21 cellular contexts compared by ENCODE assay signal in the genomic region with DNA sequence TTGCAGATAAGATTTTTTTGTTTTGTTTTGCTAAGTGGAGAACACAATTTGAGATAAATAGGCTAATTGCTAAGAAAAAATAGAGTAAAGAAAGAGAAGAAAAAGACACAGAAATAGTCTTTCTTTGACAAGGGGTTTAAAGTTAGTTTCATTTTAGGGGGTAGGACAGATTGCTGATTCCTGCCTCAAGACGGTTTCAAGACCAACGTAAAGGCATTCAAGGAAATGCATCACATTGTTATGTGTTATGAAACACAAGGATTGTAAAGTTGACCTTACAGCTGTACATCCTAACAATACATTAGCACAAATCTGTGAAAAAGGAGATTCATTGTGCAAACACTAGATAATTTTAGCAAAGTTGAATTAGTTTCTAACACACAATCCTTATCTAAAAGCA. TPM values are rescaled to one million over a fixed set of nuclear protein-coding genes. Genes with fewer than 3 reads are reported as not detected.
DNase-seq lines count a peak whose midpoint lies in the region; ATAC-seq, FAIRE-seq and TF ChIP-seq lines count a peak whose summit lies in the region.
"Had no signal": no experiment of that assay in that cellular context is flagged by ENCODE, and none has a peak within 500 bp of the region (broad histone marks: within the 10 kb centered on the region; RNA-seq: fewer than 3 reads in every experiment).

No MANE protein-coding gene starts in this region.

- no peak overlapping the region for H2AFZ ChIP-seq in astrocyte (ENCODE audit: low read depth, low read length)

- no peaks in the 10 kb centered on the region for H3K27me3 ChIP-seq in left ventricle myocardium inferior (ENCODE audit: low read depth)
- no peaks in the 10 kb centered on the region for H3K27me3 ChIP-seq in astrocyte (ENCODE audit: insufficient read depth, low read length)
- H3K27me3 ChIP-seq in lower lobe of right lung (ENCODE audit: low read depth) = no peaks in the 10 kb centered on the region
- H3K27me3 ChIP-seq in aorta (ENCODE audit: control insufficient read depth in 1 of 2, insufficient read depth in 2 of 2, low read length in 1 of 2) = no peaks in the 10 kb centered on the region

- no peaks in the 10 kb centered on the region for H3K27me3 Mint-ChIP-seq in astrocyte (ENCODE audit: low read depth, unreplicated experiment)
- H3K27me3 Mint-ChIP-seq: IgD-negative memory B cell had no signal

- peaks cover 8% of the 10 kb centered on the region for H3K9me3 Mint-ChIP-seq in astrocyte (ENCODE audit: unreplicated experiment)
- H3K9me3 Mint-ChIP-seq: stimulated activated memory B cell treated with anti-CD40 and anti-IgM and Interleukin-4, amounts not matched to agents 10 μg/mL and 1 μg/mL and 100 μg/mL, for 72 hours had no signal

- peak overlapping the region; percentile 15 for H3K4me3 ChIP-seq in left ventricle myocardium inferior
- no peak overlapping the region for H3K4me3 ChIP-seq in astrocyte (ENCODE audit: insufficient read depth, low read depth, low read length)
- H3K4me3 ChIP-seq in lower lobe of right lung = peak overlapping the region; percentile 10
- peak overlapping the region; percentile 53 to 76 for H3K4me3 ChIP-seq in aorta (ENCODE audit: low read length in 2 of 2)

- no peak for FAIRE-seq in astrocyte (lab: Jason Lieb, UNC)

- H3K4me3 Mint-ChIP-seq in astrocyte (ENCODE audit: unreplicated experiment) = no peak overlapping the region
- H3K4me3 Mint-ChIP-seq: activated naive CD4-positive, alpha-beta T cell treated with anti-CD3 and anti-CD28 coated beads, Interleukin-2, amount 50 U/mL, for 24 hours; stimulated activated memory B cell treated with anti-CD40 and anti-IgM and Interleukin-4, amounts not matched to agents 10 μg/mL and 1 μg/mL and 100 μg/mL, for 72 hours had no signal

- H3K27ac Mint-ChIP-seq in astrocyte (ENCODE audit: unreplicated experiment) = peak overlapping the region; percentile 34
- H3K27ac Mint-ChIP-seq: activated naive CD4-positive, alpha-beta T cell treated with anti-CD3 and anti-CD28 coated beads, Interleukin-2, amount 50 U/mL, for 24 hours; stimulated activated memory B cell treated with anti-CD40 and anti-IgM and Interleukin-4, amounts not matched to agents 10 μg/mL and 1 μg/mL and 100 μg/mL, for 72 hours had no signal

- H3K79me2 ChIP-seq in astrocyte (ENCODE audit: insufficient read depth, low read length) = no peaks in the 10 kb centered on the region

- H3K4me1 ChIP-seq in left ventricle myocardium inferior (no peaks in the 10 kb centered on the region), astrocyte (ENCODE audit: insufficient read depth, low read length) (no peaks in the 10 kb centered on the region), lower lobe of right lung (no peaks in the 10 kb centered on the region), aorta (ENCODE audit: control insufficient read depth in 1 of 2, insufficient read depth in 2 of 2, low read length in 2 of 2) (peaks cover 0 to 3% of the 10 kb centered on the region in 2 donors)

- no peak for ATAC-seq in lower lobe of right lung
- no peak for ATAC-seq in aorta (ENCODE audit: low FRiP score)
- ATAC-seq in GM18861 (IDR thresholded peaks at IDR 0.05; ENCODE audit: unreplicated experiment) = no peak
- no peak for ATAC-seq in HG03095 (IDR thresholded peaks at IDR 0.05; ENCODE audit: unreplicated experiment)
- ATAC-seq: stimulated activated memory B cell treated with anti-CD40 and anti-IgM and Interleukin-4, amounts not matched to agents 10 μg/mL and 1 μg/mL and 100 μg/mL, for 72 hours had no signal

- WGBS in aorta, 2 donors = 2% methylated on average over 2 of the region's 2 CpGs

- peaks cover 7% of the 10 kb centered on the region for H3K9me3 ChIP-seq in left ventricle myocardium inferior (replicated peaks)
- H3K9me3 ChIP-seq in astrocyte (ENCODE audit: insufficient read depth, low read depth, low read length) = no peaks in the 10 kb centered on the region
- H3K9me3 ChIP-seq in lower lobe of right lung = no peaks in the 10 kb centered on the region
- no peaks in the 10 kb centered on the region for H3K9me3 ChIP-seq in aorta (ENCODE audit: control insufficient read depth, low read length)

- H3K36me3 ChIP-seq in left ventricle myocardium inferior (no peaks in the 10 kb centered on the region), astrocyte (ENCODE audit: insufficient read depth, low read length) (no peaks in the 10 kb centered on the region), lower lobe of right lung (no peaks in the 10 kb centered on the region), aorta (ENCODE audit: control insufficient read depth in 1 of 2, insufficient read depth in 2 of 2, low read length in 1 of 2) (no peaks in the 10 kb centered on the region)

- H3K9ac ChIP-seq in astrocyte (ENCODE audit: low read length) = no peak overlapping the region

- H3K4me1 Mint-ChIP-seq in astrocyte (ENCODE audit: low read depth, unreplicated experiment) = no peaks in the 10 kb centered on the region
- H3K4me1 Mint-ChIP-seq: CD4-positive, alpha-beta memory T cell; IgD-negative memory B cell; stimulated activated memory B cell treated with anti-CD40 and anti-IgM and Interleukin-4, amounts not matched to agents 10 μg/mL and 1 μg/mL and 100 μg/mL, for 72 hours had no signal

- H4K20me1 ChIP-seq in astrocyte (ENCODE audit: insufficient read depth, low read length) = no peaks in the 10 kb centered on the region

- H3K27ac ChIP-seq in left ventricle myocardium inferior (replicated peaks) (no peak overlapping the region), astrocyte (ENCODE audit: low read depth, low read length) (no peak overlapping the region), lower lobe of right lung (no peak overlapping the region), aorta (ENCODE audit: low read depth in 1 of 2, low read length in 2 of 2) (no peak overlapping the region)

- intact Hi-C loops in left ventricle myocardium inferior (cut with micrococcal nuclease) (no loop called here), cardiac septum (cut with DNase I) (no loop called here), lower lobe of right lung (cut with DNase I) (no loop called here), aorta (cut with DNase I) (no loop called here)

- TF ChIP-seq CTCF in left ventricle myocardium inferior (IDR thresholded peaks at IDR 0.05; ENCODE audit: borderline replicate concordance) = no peak
- no peak for TF ChIP-seq CTCF in astrocyte (IDR thresholded peaks at IDR 0.05; ENCODE audit: insufficient read depth, low read depth, low read length)
- no peak for TF ChIP-seq CTCF in lower lobe of right lung (IDR thresholded peaks at IDR 0.05)

- H3K36me3 Mint-ChIP-seq in astrocyte (ENCODE audit: low read depth, unreplicated experiment) = no peaks in the 10 kb centered on the region
- H3K36me3 Mint-ChIP-seq: stimulated activated memory B cell treated with anti-CD40 and anti-IgM and Interleukin-4, amounts not matched to agents 10 μg/mL and 1 μg/mL and 100 μg/mL, for 72 hours had no signal

- H3K4me2 ChIP-seq in astrocyte (ENCODE audit: low read length) = no peak overlapping the region

- DNase-seq in left ventricle myocardium inferior (no peak), cardiac septum (ENCODE audit: low spot score) (no peak), astrocyte (ENCODE audit: low read depth) (no peak), lower lobe of right lung (no peak), aorta (no peak), NCI-H2227 treated with DMSO at 0.1 percent for 48 hours (lab: John Stamatoyannopoulos, UW) (no peak)
- DNase-seq: activated CD4-positive, alpha-beta T cell treated with anti-CD3 and anti-CD28 coated beads, Interleukin-2, amount 50 U/mL, for 48 hours; activated T-cell treated with anti-CD3 and anti-CD28 coated beads, Interleukin-2, amount 50 U/mL, for 1 hour; CD4-positive, alpha-beta memory T cell; dermis blood vessel endothelial cell; DMS53; erythroblast; glutamatergic neuron; mammary epithelial cell; NCI-H187; NK-92 treated with Interleukin-12 subunit alpha and Interleukin-12 subunit beta, amount 100 ng/mL, for 24 hours had no signal

RNA-seq across cellular contexts. Expression of a gene that starts 22.7 kb away (rescaled TPM):
- total RNA-seq in left ventricle myocardium inferior (4.3 TPM), cardiac septum (4.8 TPM), astrocyte (8.2 and 8.6 TPM in 2 replicates), lower lobe of right lung (13.6 TPM), aorta (10 to 100 TPM; 11.7 to 14.9 TPM)
- 10 to 100 TPM in 1 of 2 donors, 1 to 10 TPM in 1; 8.3 to 14.6 TPM for polyA plus RNA-seq in aorta
